14 cellular contexts compared by ENCODE assay signal in genomic region chr12:51381226-51382079, GRCh38. TPM values are rescaled to one million over a fixed set of nuclear protein-coding genes. Genes with fewer than 3 reads are reported as not detected.
DNase-seq lines count a peak whose midpoint lies in the region; ATAC-seq and TF ChIP-seq lines count a peak whose summit lies in the region.
"Had no signal": no experiment of that assay in that cellular context is flagged by ENCODE, and none has a peak within 500 bp of the region (broad histone marks: within the 10 kb centered on the region; RNA-seq: fewer than 3 reads in every experiment).

No MANE protein-coding gene starts in this region.

- DNase-seq in SK-N-SH: no peak
- DNase-seq in NCI-H524 (lab: John Stamatoyannopoulos, UW): peak; percentile 35 to 69
- DNase-seq in thyroid gland: peak; percentile 87 to 93
- DNase-seq: activated naive CD4-positive, alpha-beta T cell; MG63; T-helper 1 cell; upper lobe of right lung had no signal

- peak; percentile 46 for ATAC-seq in SK-N-SH treated with all-trans-retinoic acid at 6 μM for 48 hours
- ATAC-seq in esophagus mucosa: peak; percentile 73
- ATAC-seq in HG03354 (IDR thresholded peaks at IDR 0.05; ENCODE audit: poor library complexity, severe bottlenecking, unreplicated experiment): no peak
- ATAC-seq in stimulated activated memory B cell treated with anti-CD40 and anti-IgM and Interleukin-4, amounts not matched to agents 10 μg/mL and 1 μg/mL and 100 μg/mL, for 72 hours: no peak
- ATAC-seq in GM21528 (IDR thresholded peaks at IDR 0.05; ENCODE audit: low FRiP score, unreplicated experiment): no peak
- ATAC-seq: upper lobe of right lung had no signal

- TF ChIP-seq CTCF in SK-N-SH (IDR thresholded peaks at IDR 0.05) (no peak), thyroid gland (IDR thresholded peaks at IDR 0.05) (no peak)

- H3K9me3 ChIP-seq in SK-N-SH (no peaks in the 10 kb centered on the region), thyroid gland (no peaks in the 10 kb centered on the region)
- H3K9me3 ChIP-seq: MG63, upper lobe of right lung had no signal

- TF ChIP-seq EP300 in SK-N-SH (IDR thresholded peaks at IDR 0.05; ENCODE audit: borderline replicate concordance in 1 of 2, low read depth in 1 of 2, low read length in 1 of 2): no peak

- peaks cover 0 to 21% of the 10 kb centered on the region in 2 experiments; a peak in 2 of 4 replicates for H3K4me1 ChIP-seq in SK-N-SH (ENCODE audit: control insufficient read depth in 1 of 2, insufficient read depth in 2 of 2, low read depth in 1 of 2, low read length in 1 of 2)
- H3K4me1 ChIP-seq in thyroid gland: peaks cover 27 to 30% of the 10 kb centered on the region in 2 donors
- H3K4me1 ChIP-seq: upper lobe of right lung had no signal

- POLR2A ChIA-PET in SK-N-SH (lab: Yijun Ruan, JAX): no interaction called here

- intact Hi-C loops in thyroid gland (cut with DNase I): no loop called here

- H3K4me3 Mint-ChIP-seq in stimulated activated memory B cell treated with anti-CD40 and anti-IgM and Interleukin-4, amounts not matched to agents 10 μg/mL and 1 μg/mL and 100 μg/mL, for 72 hours: no peak overlapping the region
- H3K4me3 Mint-ChIP-seq: neural progenitor cell had no signal

- no peaks in the 10 kb centered on the region for H4K20me1 ChIP-seq in SK-N-SH (ENCODE audit: insufficient read depth)

- H3K36me3 Mint-ChIP-seq in stimulated activated memory B cell treated with anti-CD40 and anti-IgM and Interleukin-4, amounts not matched to agents 10 μg/mL and 1 μg/mL and 100 μg/mL, for 72 hours: peaks cover 47% of the 10 kb centered on the region
- H3K36me3 Mint-ChIP-seq: neural progenitor cell had no signal

- CTCF ChIA-PET in SK-N-SH (lab: Yijun Ruan, JAX): interaction anchor here (1.1 to 1.5 kb wide), 4 partner anchors 10 to 40 kb away, joined by 3 to 7 read pairs (median 5); no protein-coding TSS in a partner anchor

- TF ChIP-seq RAD21 in SK-N-SH (IDR thresholded peaks at IDR 0.05; ENCODE audit: low read length): no peak

- no peaks in the 10 kb centered on the region for H3F3A ChIP-seq in SK-N-SH (replicated peaks; ENCODE audit: insufficient read depth)

- H3K4me1 Mint-ChIP-seq in stimulated activated memory B cell treated with anti-CD40 and anti-IgM and Interleukin-4, amounts not matched to agents 10 μg/mL and 1 μg/mL and 100 μg/mL, for 72 hours: peaks cover 43% of the 10 kb centered on the region

- H3K36me3 ChIP-seq in SK-N-SH (replicated peaks in 1 of 2; ENCODE audit: control insufficient read depth in 1 of 2, insufficient read depth in 2 of 2, low read length in 1 of 2) (no peaks in the 10 kb centered on the region), thyroid gland (no peaks in the 10 kb centered on the region)
- H3K36me3 ChIP-seq: MG63, neural progenitor cell, upper lobe of right lung had no signal

- H3K9ac ChIP-seq in SK-N-SH: no peak overlapping the region
- H3K9ac ChIP-seq: neural progenitor cell had no signal

- no peak overlapping the region for H3K27ac Mint-ChIP-seq in stimulated activated memory B cell treated with anti-CD40 and anti-IgM and Interleukin-4, amounts not matched to agents 10 μg/mL and 1 μg/mL and 100 μg/mL, for 72 hours
- H3K27ac Mint-ChIP-seq: neural progenitor cell had no signal

- no peak for TF ChIP-seq POLR2A in thyroid gland (IDR thresholded peaks at IDR 0.05)

- no peak overlapping the region for H3K4me2 ChIP-seq in SK-N-SH
- H3K4me2 ChIP-seq: neural progenitor cell had no signal

- no peaks in the 10 kb centered on the region for H3K79me2 ChIP-seq in SK-N-SH (ENCODE audit: insufficient read depth)

- H3K9me2 ChIP-seq in SK-N-SH: no peaks in the 10 kb centered on the region

- no peak overlapping the region for H3K4me3 ChIP-seq in SK-N-SH (ENCODE audit: low read depth in 2 of 2, low read length in 1 of 2)
- H3K4me3 ChIP-seq in thyroid gland (replicated peaks in 1 of 3): no peak overlapping the region
- H3K4me3 ChIP-seq: MG63, neural progenitor cell, upper lobe of right lung had no signal

- no peaks in the 10 kb centered on the region for H3K27me3 Mint-ChIP-seq in stimulated activated memory B cell treated with anti-CD40 and anti-IgM and Interleukin-4, amounts not matched to agents 10 μg/mL and 1 μg/mL and 100 μg/mL, for 72 hours

- H3K27me3 ChIP-seq in SK-N-SH (ENCODE audit: insufficient read depth): no peaks in the 10 kb centered on the region
- no peaks in the 10 kb centered on the region for H3K27me3 ChIP-seq in thyroid gland
- H3K27me3 ChIP-seq: MG63, neural progenitor cell, upper lobe of right lung had no signal

- WGBS in SK-N-SH (ENCODE audit: low lambda C conversion rate): 61% methylated on average over 5 of the region's 5 CpGs
- WGBS in thyroid gland, 2 donors: 37 to 41% methylated on average over 5 of the region's 5 CpGs

- no peaks in the 10 kb centered on the region for H3K9me3 Mint-ChIP-seq in stimulated activated memory B cell treated with anti-CD40 and anti-IgM and Interleukin-4, amounts not matched to agents 10 μg/mL and 1 μg/mL and 100 μg/mL, for 72 hours
- H3K9me3 Mint-ChIP-seq: neural progenitor cell had no signal

- no peak overlapping the region; a peak in 1 of 4 replicates for H3K27ac ChIP-seq in SK-N-SH (ENCODE audit: low read depth in 2 of 2, low read length in 1 of 2)
- peak overlapping the region; percentile 43 to 66 (median 56) for H3K27ac ChIP-seq in thyroid gland
- H3K27ac ChIP-seq: neural progenitor cell, upper lobe of right lung had no signal

- H2AFZ ChIP-seq in SK-N-SH (ENCODE audit: low read depth): no peak overlapping the region
- H2AFZ ChIP-seq: neural progenitor cell had no signal

TF ChIP-seq in SK-N-SH treated with all-trans-retinoic acid at 6 μM for 48 hours, 23 proteins besides CTCF, POLR2A, EP300 and RAD21:
- TF ChIP-seq ISL1 (CRISPR knock-in tag; IDR thresholded peaks at IDR 0.05): peak; percentile 41; the same call in 1 of the 2 replicates
- no peak for TF ChIP-seq ZFP3 (CRISPR knock-in tag; IDR thresholded peaks at IDR 0.05)
- peak; percentile 67; the same call in 1 of the 2 replicates for TF ChIP-seq SNAI2 (CRISPR knock-in tag; IDR thresholded peaks at IDR 0.05)
TF ChIP-seq in SK-N-SH treated with all-trans-retinoic acid at 6 μM for 48 hours: peak in this region for 2.

TF ChIP-seq in SK-N-SH, 30 proteins besides CTCF, POLR2A, EP300 and RAD21 (continues in another document):
- TF ChIP-seq FOSL2 (IDR thresholded peaks at IDR 0.05; ENCODE audit: borderline replicate concordance, low read depth): no peak
- TF ChIP-seq MAX (IDR thresholded peaks at IDR 0.05; ENCODE audit: low read depth): no peak
- TF ChIP-seq PBX3 (IDR thresholded peaks at IDR 0.05): no peak
- TF ChIP-seq JUND (IDR thresholded peaks at IDR 0.05): no peak
- no peak for TF ChIP-seq IRF3 (IDR thresholded peaks at IDR 0.05; ENCODE audit: low read depth, low read length)
- no peak for TF ChIP-seq MEF2A (IDR thresholded peaks at IDR 0.05; ENCODE audit: borderline replicate concordance, low read depth)
- TF ChIP-seq SMC3 (IDR thresholded peaks at IDR 0.05; ENCODE audit: low read depth, low read length): no peak
- TF ChIP-seq EZH2phosphoT487 (IDR thresholded peaks at IDR 0.05; ENCODE audit: borderline replicate concordance, low read depth): no peak
- TF ChIP-seq TCF12 (IDR thresholded peaks at IDR 0.05): no peak
- TF ChIP-seq ELF1 (IDR thresholded peaks at IDR 0.05): no peak
- TF ChIP-seq CHD2 (IDR thresholded peaks at IDR 0.05; ENCODE audit: low read length, partially characterized antibody): no peak

RNA-seq across cellular contexts. Expression of gene GALNT6, which starts 9.8 kb away (rescaled TPM):
- 0.47 and 0.74 TPM in 2 replicates for polyA plus RNA-seq in SK-N-SH (2012; rRNA removed)
- 0.39 and 0.72 TPM in 2 replicates for polyA plus RNA-seq in SK-N-SH (2012; cell fraction: cytosol; rRNA removed)
- 0.19 and 0.51 TPM in 2 replicates for polyA plus RNA-seq in SK-N-SH (2012; cell fraction: nucleus; rRNA removed)
- total RNA-seq in esophagus mucosa: 13.4 TPM
- 10 to 100 TPM in 1 of 4 donors, 1 to 10 TPM in 3; 5.8 to 14.1 (median 9.3) TPM for total RNA-seq in thyroid gland

RNA-seq across cellular contexts. Expression of gene CELA1, which starts 35.0 kb away (rescaled TPM):
- 0.05 TPM in 1 of 2 replicates, not detected in the other for polyA plus RNA-seq in SK-N-SH (2012; rRNA removed)
- polyA plus RNA-seq in SK-N-SH (2012; cell fraction: cytosol; rRNA removed): 0.03 and 0.04 TPM in 2 replicates
- not detected in 2 replicates for polyA plus RNA-seq in SK-N-SH (2012; cell fraction: nucleus; rRNA removed)
- not detected for total RNA-seq in esophagus mucosa
- total RNA-seq in thyroid gland: not detected
- total RNA-seq: glomerular endothelial cell, upper lobe of right lung had no signal

RNA-seq across cellular contexts. Expression of gene SLC4A8, which starts 43.2 kb away (rescaled TPM):
- 3.6 and 5.2 TPM in 2 replicates for polyA plus RNA-seq in SK-N-SH (2012; rRNA removed)
- polyA plus RNA-seq in SK-N-SH (2012; cell fraction: cytosol; rRNA removed): 3.9 TPM in 2 replicates
- 4.2 and 4.9 TPM in 2 replicates for polyA plus RNA-seq in SK-N-SH (2012; cell fraction: nucleus; rRNA removed)
- total RNA-seq in esophagus mucosa (0.20 TPM), thyroid gland (1 to 10 TPM in 1 of 4 donors, under 1 TPM in 3; 0.33 to 1.5 (median 0.62) TPM)

RNA-seq across cellular contexts. Expression of gene BIN2, which starts 57.5 kb away (rescaled TPM):
- polyA plus RNA-seq in SK-N-SH (2012; rRNA removed): not detected in 2 replicates
- polyA plus RNA-seq in SK-N-SH (2012; cell fraction: cytosol; rRNA removed): not detected in 2 replicates
- polyA plus RNA-seq in SK-N-SH (2012; cell fraction: nucleus; rRNA removed): not detected in 2 replicates
- total RNA-seq in esophagus mucosa (1.5 TPM), thyroid gland (1 to 10 TPM; 1.3 to 3.0 (median 2.5) TPM)
- total RNA-seq: glomerular endothelial cell had no signal

Comparison
In these comparisons a context has a peak if more than half of its experiments do, and no peak if none do; other contexts are left out.
1. ATAC-seq: peak in SK-N-SH treated with all-trans-retinoic acid at 6 μM for 48 hours (single experiment) and esophagus mucosa (single experiment); none in HG03354 (single experiment), stimulated activated memory B cell treated with anti-CD40 and anti-IgM and Interleukin-4, amounts not matched to agents 10 μg/mL and 1 μg/mL and 100 μg/mL, for 72 hours (single experiment) and GM21528 (single experiment).
2. H3K27ac ChIP-seq: peak in thyroid gland (3 of 3); none in SK-N-SH (0 of 2).